ENCODE assay signal across 23 cellular contexts in the genomic region with DNA sequence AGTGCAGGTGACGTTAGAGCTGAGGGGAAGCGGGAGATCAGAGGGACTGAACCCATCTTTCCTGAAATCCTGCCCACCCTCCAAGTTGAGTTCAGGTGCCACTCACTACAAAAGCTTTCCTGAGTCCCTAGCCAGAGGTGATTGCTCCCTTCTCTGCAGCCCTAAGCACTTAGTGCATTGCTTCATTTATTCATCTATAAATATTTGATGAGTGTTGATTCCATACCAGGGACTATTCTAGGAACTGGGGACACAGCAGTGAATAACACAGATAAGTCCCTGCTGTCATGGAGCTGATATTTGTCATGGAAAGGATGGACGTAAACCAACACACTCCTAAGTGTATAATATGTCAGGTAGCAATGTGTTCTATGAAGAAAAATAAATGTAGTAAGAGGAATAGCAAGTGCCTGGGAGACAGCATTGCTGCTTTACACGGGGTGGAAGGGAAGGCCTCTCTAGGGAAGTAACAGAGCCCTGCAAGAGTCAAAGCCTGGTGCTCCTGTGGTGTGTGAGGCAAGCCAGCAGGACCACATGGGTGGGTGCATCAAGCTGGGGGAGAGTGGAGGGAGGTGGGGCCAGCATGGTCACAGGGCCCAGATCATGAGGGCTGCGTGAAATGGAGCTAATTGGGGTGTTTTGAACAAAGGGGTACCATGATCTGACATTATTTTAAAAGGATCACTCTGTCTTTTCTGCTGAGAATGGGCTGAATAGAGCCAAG. TPM values are rescaled to one million over a fixed set of nuclear protein-coding genes. Genes with fewer than 3 reads are reported as not detected.
DNase-seq lines count a peak whose midpoint lies in the region; ATAC-seq and TF ChIP-seq lines count a peak whose summit lies in the region.
"Had no signal": no experiment of that assay in that cellular context is flagged by ENCODE, and none has a peak within 500 bp of the region (broad histone marks: within the 10 kb centered on the region; RNA-seq: fewer than 3 reads in every experiment).

No MANE protein-coding gene starts in this region.

- H3K27ac Mint-ChIP-seq in glutamatergic neuron (ENCODE audit: unreplicated experiment) (peak overlapping the region; percentile 90), immature natural killer cell (no peak overlapping the region)
- H3K27ac Mint-ChIP-seq: CD4-positive, alpha-beta T cell had no signal

- H3K36me3 ChIP-seq in lower lobe of right lung: no peaks in the 10 kb centered on the region
- peaks cover 2 to 19% of the 10 kb centered on the region in 2 donors for H3K36me3 ChIP-seq in stomach smooth muscle (ENCODE audit: control insufficient read depth in 2 of 2, insufficient read depth in 2 of 2, low read length in 2 of 2)
- H3K36me3 ChIP-seq: BE2C, SJSA1 had no signal

- no peaks in the 10 kb centered on the region for H3K27me3 ChIP-seq in lower lobe of right lung (ENCODE audit: low read depth)
- H3K27me3 ChIP-seq in stomach smooth muscle (ENCODE audit: control insufficient read depth in 1 of 2, insufficient read depth in 2 of 2, low read length in 2 of 2): no peaks in the 10 kb centered on the region
- H3K27me3 ChIP-seq: BE2C, SJSA1 had no signal

- peak; percentile 13 for DNase-seq in activated CD8-positive, alpha-beta memory T cell treated with anti-CD3 and anti-CD28 coated beads, Interleukin-2, amount 50 U/mL, for 48 hours
- DNase-seq in activated CD8-positive, alpha-beta memory T cell treated with anti-CD3 and anti-CD28 coated beads, Interleukin-2, amount 50 U/mL, for 4 hours: no peak
- DNase-seq in glutamatergic neuron: no peak
- no peak for DNase-seq in lower lobe of right lung
- no peak for DNase-seq in AG20443 (ENCODE audit: low spot score)
- DNase-seq in inferior parietal cortex (ENCODE audit: extremely low spot score): no peak
- no peak for DNase-seq in immature natural killer cell
- DNase-seq: 8988T; BE2C; Calu3; CD4-positive, alpha-beta T cell; EL; GM23248; NCI-H1092; NCI-H1436 treated with DMSO at 0.1 percent for 48 hours; NCI-H2029 treated with DMSO at 0.1 percent for 48 hours; NCI-H2171; NCI-H526; PC-3 had no signal

- H3K9me3 Mint-ChIP-seq in glutamatergic neuron (ENCODE audit: unreplicated experiment) (no peaks in the 10 kb centered on the region), immature natural killer cell (no peaks in the 10 kb centered on the region)
- H3K9me3 Mint-ChIP-seq: CD4-positive, alpha-beta T cell had no signal

- peak overlapping the region in 1 of 2 donors; percentile 29 for H3K9ac ChIP-seq in stomach smooth muscle (ENCODE audit: low read length in 2 of 2)
- H3K9ac ChIP-seq: GM23248 had no signal

- no peak for TF ChIP-seq CTCF in glutamatergic neuron (IDR thresholded peaks at IDR 0.05; ENCODE audit: partially characterized antibody, unreplicated experiment)
- no peak for TF ChIP-seq CTCF in lower lobe of right lung (IDR thresholded peaks at IDR 0.05)

- H3K27me3 Mint-ChIP-seq in glutamatergic neuron (ENCODE audit: unreplicated experiment) (peaks cover 7% of the 10 kb centered on the region), immature natural killer cell (ENCODE audit: low read depth in 3 of 3) (peaks cover 3% of the 10 kb centered on the region in 3 donors)
- H3K27me3 Mint-ChIP-seq: CD4-positive, alpha-beta T cell had no signal

- H3K36me3 Mint-ChIP-seq in glutamatergic neuron (ENCODE audit: unreplicated experiment): peaks cover 9% of the 10 kb centered on the region
- no peaks in the 10 kb centered on the region for H3K36me3 Mint-ChIP-seq in immature natural killer cell

- H3K4me1 Mint-ChIP-seq in glutamatergic neuron (ENCODE audit: low read depth, unreplicated experiment): peaks cover 14% of the 10 kb centered on the region
- no peaks in the 10 kb centered on the region for H3K4me1 Mint-ChIP-seq in immature natural killer cell

- H3K4me3 ChIP-seq in lower lobe of right lung: no peak overlapping the region
- no peak overlapping the region for H3K4me3 ChIP-seq in stomach smooth muscle (ENCODE audit: low read length in 2 of 2)
- H3K4me3 ChIP-seq: GM23248, SJSA1 had no signal

- no peak overlapping the region for H3K27ac ChIP-seq in lower lobe of right lung
- peak overlapping the region; percentile 67 for H3K27ac ChIP-seq in stomach smooth muscle (ENCODE audit: low read length)
- H3K27ac ChIP-seq: GM23248, RWPE1, SJSA1 had no signal

- intact Hi-C loops in lower lobe of right lung (cut with DNase I): no loop called here

- peak overlapping the region; percentile 64 for H3K4me3 Mint-ChIP-seq in glutamatergic neuron (ENCODE audit: unreplicated experiment)
- no peak overlapping the region for H3K4me3 Mint-ChIP-seq in immature natural killer cell
- H3K4me3 Mint-ChIP-seq: CD4-positive, alpha-beta T cell had no signal

- H3K4me1 ChIP-seq in lower lobe of right lung (peaks cover 35% of the 10 kb centered on the region), stomach smooth muscle (ENCODE audit: control insufficient read depth, insufficient read depth, low read length) (peaks cover 87% of the 10 kb centered on the region)

- ATAC-seq in lower lobe of right lung: peak; percentile 24 to 33
- ATAC-seq: PC-3 had no signal

- no peaks in the 10 kb centered on the region for H3K9me3 ChIP-seq in lower lobe of right lung
- no peaks in the 10 kb centered on the region for H3K9me3 ChIP-seq in stomach smooth muscle (ENCODE audit: control insufficient read depth in 2 of 2, low read length in 2 of 2)
- H3K9me3 ChIP-seq: BE2C, SJSA1 had no signal

RNA-seq across cellular contexts. Expression of gene ALPK3, which starts 18.7 kb away (rescaled TPM):
- total RNA-seq in glutamatergic neuron (ENCODE audit: unreplicated experiment) (6.8 TPM), lower lobe of right lung (14.0 TPM)
- polyA plus RNA-seq in immature natural killer cell: not detected
- polyA plus RNA-seq: GM23248 had no signal

RNA-seq across cellular contexts. Expression of gene SLC28A1, which starts 48.6 kb away (rescaled TPM):
- total RNA-seq in glutamatergic neuron (ENCODE audit: unreplicated experiment) (0.25 TPM), lower lobe of right lung (not detected)
- not detected for polyA plus RNA-seq in immature natural killer cell
- total RNA-seq: CD4-positive, alpha-beta T cell; GM23248; MCF 10A; SJSA1 had no signal
- polyA plus RNA-seq: GM23248 had no signal
